ENCODE assay signal across 6 cellular contexts in genomic region chr13:16008271-16008670, GRCh38.
A peak's percentile ranks its signal among the peaks of the same experiment; 100 is the strongest.
DNase-seq lines count a peak whose midpoint lies in the region; ATAC-seq, FAIRE-seq and TF ChIP-seq lines count a peak whose summit lies in the region.
"Not testable (repeated sequence)": the region's sequence is repeated elsewhere in the genome, so short reads cannot be mapped to it uniquely, and the experiment has no call there.

No MANE protein-coding gene starts in this region.

- ATAC-seq in K562, HepG2: not testable (repeated sequence)

- H3K36me3 ChIP-seq in Karpas-422 (ENCODE audit: insufficient read depth, low read length); K562 (ENCODE audit: control insufficient read depth, insufficient read depth, low read length); HepG2 (replicated peaks in 1 of 2; ENCODE audit: control insufficient read depth in 1 of 2, insufficient read depth in 2 of 2, low read length in 2 of 2); neural progenitor cell; urinary bladder (ENCODE audit: insufficient read depth): not testable (repeated sequence)

- H3K4me3 ChIP-seq in Karpas-422 (ENCODE audit: low read length); K562; HepG2 (replicated peaks in 1 of 3; ENCODE audit: insufficient read depth in 1 of 3, low read depth in 2 of 3, low read length in 3 of 3); neural progenitor cell: not testable (repeated sequence)
- H3K4me3 ChIP-seq in urinary bladder (ENCODE audit: low read depth, low read length) = peak overlapping the region; percentile 10

- not testable (repeated sequence) for FAIRE-seq in K562 (lab: Jason Lieb, UNC); HepG2 (lab: Jason Lieb, UNC)

- under 1% methylated on average over 2 of the region's 2 CpGs for WGBS in K562 (ENCODE audit: insufficient coverage, low coverage, missing lambda C conversion rate)
- WGBS in HepG2 (ENCODE audit: low lambda C conversion rate) = 1% methylated on average over 2 of the region's 2 CpGs
- 27% methylated on average over 2 of the region's 2 CpGs for WGBS in urinary bladder

- H3K27me3 ChIP-seq in Karpas-422 (ENCODE audit: low read length); K562 (ENCODE audit: control insufficient read depth in 2 of 2, insufficient read depth in 2 of 2, low read length in 2 of 2); HepG2 (ENCODE audit: control insufficient read depth in 1 of 2, insufficient read depth in 2 of 2, low read length in 2 of 2); neural progenitor cell: not testable (repeated sequence)

- not testable (repeated sequence) for H3K27ac Mint-ChIP-seq in neural progenitor cell

- not testable (repeated sequence) for TF ChIP-seq EP300 in K562 (IDR thresholded peaks at IDR 0.05; ENCODE audit: low read length); HepG2 (IDR thresholded peaks at IDR 0.05; ENCODE audit: low read depth in 2 of 2, low read length in 2 of 2); HepG2 (CRISPR knock-in tag; IDR thresholded peaks at IDR 0.05; ENCODE audit: borderline replicate concordance)

- BruUV-seq in K562 (replicated peaks; lab: Mats Ljungman, UMichigan); HepG2 (replicated peaks; lab: Mats Ljungman, UMichigan): not testable (repeated sequence)

- not testable (repeated sequence) for TF ChIP-seq POLR2A in K562 (conservative IDR thresholded peaks at IDR 0.05); HepG2 (IDR thresholded peaks at IDR 0.05; ENCODE audit: insufficient read depth in 1 of 2, low read depth in 2 of 2, low read length in 2 of 2)

- intact Hi-C loops in K562 (cut with micrococcal nuclease); HepG2 (cut with micrococcal nuclease; ENCODE audit: unreplicated experiment): not testable (repeated sequence)

- not testable (repeated sequence) for H2AFZ ChIP-seq in Karpas-422 (ENCODE audit: low read length); K562 (ENCODE audit: low read depth, low read length); HepG2 (ENCODE audit: low read length); neural progenitor cell (replicated peaks)

- not testable (repeated sequence) for TF ChIP-seq CTCF in K562 (IDR thresholded peaks at IDR 0.05 in 2 of 3, conservative IDR thresholded peaks at IDR 0.05 in 1 of 3; ENCODE audit: insufficient read depth in 2 of 3, low read depth in 1 of 3, low read length in 3 of 3); HepG2 (CRISPR knock-in tag; IDR thresholded peaks at IDR 0.05); neural progenitor cell (IDR thresholded peaks at IDR 0.05)

- not testable (repeated sequence) for H3K27me3 Mint-ChIP-seq in neural progenitor cell (ENCODE audit: insufficient read depth, low read depth)

- not testable (repeated sequence) for H3F3A ChIP-seq in neural progenitor cell (ENCODE audit: low read depth)

- H3K9me3 ChIP-seq in Karpas-422 (ENCODE audit: low read length) = peaks cover 12% of the 10 kb centered on the region
- not testable (repeated sequence) for H3K9me3 ChIP-seq in K562 (replicated peaks; ENCODE audit: control insufficient read depth, insufficient read depth, low read depth, low read length)
- H3K9me3 ChIP-seq in HepG2 (ENCODE audit: low read length) = peaks cover 75% of the 10 kb centered on the region
- peaks cover 52% of the 10 kb centered on the region for H3K9me3 ChIP-seq in neural progenitor cell (ENCODE audit: low read depth)

- H3K9me2 ChIP-seq in Karpas-422 (replicated peaks; ENCODE audit: insufficient read depth, low read length) = not testable (repeated sequence)

- in situ Hi-C loops in K562 (cut with MboI); HepG2 (cut with HindIII; ENCODE audit: extremely low pct_ligation_motif_present, low pct_unique_long_range_greater_than_20kb): not testable (repeated sequence)

- not testable (repeated sequence) for H3K79me2 ChIP-seq in Karpas-422 (ENCODE audit: low read length); K562 (ENCODE audit: control insufficient read depth, insufficient read depth, low read length); HepG2 (ENCODE audit: insufficient read depth, low read length); neural progenitor cell (ENCODE audit: low read depth)

- not testable (repeated sequence) for H4K20me1 ChIP-seq in Karpas-422 (ENCODE audit: insufficient read depth, low read depth, low read length); K562 (replicated peaks; ENCODE audit: control insufficient read depth, insufficient read depth, low read length); HepG2 (ENCODE audit: insufficient read depth, low read length); neural progenitor cell (ENCODE audit: low read depth)

- not testable (repeated sequence) for H3K4me1 Mint-ChIP-seq in neural progenitor cell

- DNase-seq in CD1c-positive myeloid dendritic cell (ENCODE audit: extremely low spot score) = peak; percentile 1
- peak; percentile 40 for DNase-seq in Karpas-422
- DNase-seq in K562 (ENCODE audit: extremely low read depth in 1 of 4, low spot score in 3 of 4); HepG2 (ENCODE audit: low spot score): not testable (repeated sequence)
- DNase-seq in neural progenitor cell (ENCODE audit: low spot score) = peak; percentile 7

- H3K36me3 Mint-ChIP-seq in neural progenitor cell = not testable (repeated sequence)

- H3K27ac ChIP-seq in Karpas-422 (ENCODE audit: low read length); K562 (ENCODE audit: extremely low read depth, low read depth, low read length); HepG2 (ENCODE audit: extremely low read length, insufficient read depth, low read length); neural progenitor cell; urinary bladder (ENCODE audit: low read depth): not testable (repeated sequence)

- not testable (repeated sequence) for H3K4me1 ChIP-seq in Karpas-422 (ENCODE audit: low read length); K562 (replicated peaks in 1 of 2; ENCODE audit: control insufficient read depth in 2 of 2, insufficient read depth in 2 of 2, low read length in 2 of 2); HepG2 (ENCODE audit: insufficient read depth, low read length); neural progenitor cell; urinary bladder (ENCODE audit: insufficient read depth)

- POLR2A ChIA-PET in K562 (lab: Yijun Ruan, JAX); HepG2 (lab: Yijun Ruan, JAX): not testable (repeated sequence)

- CTCF ChIA-PET in K562 (lab: Yijun Ruan, JAX; ENCODE audit: low intra/inter-chr PET ratio); HepG2 (lab: Yijun Ruan, JAX; ENCODE audit: low intra/inter-chr PET ratio, low total read pairs): not testable (repeated sequence)

- H3K9me1 ChIP-seq in K562 (ENCODE audit: control insufficient read depth, insufficient read depth, low read length) = not testable (repeated sequence)

- H3K4me3 Mint-ChIP-seq in neural progenitor cell = not testable (repeated sequence)

- not testable (repeated sequence) for H3K4me2 ChIP-seq in Karpas-422 (ENCODE audit: low read depth, low read length, poor library complexity, severe bottlenecking); K562 (ENCODE audit: insufficient read depth, low read length); HepG2 (ENCODE audit: low read depth, low read length); neural progenitor cell

- H3K9ac ChIP-seq in Karpas-422 (ENCODE audit: low read length); K562 (ENCODE audit: insufficient read depth in 1 of 2, low read depth in 2 of 2, low read length in 2 of 2); HepG2 (ENCODE audit: insufficient read depth, low read depth, low read length); neural progenitor cell: not testable (repeated sequence)

- H3K9me3 Mint-ChIP-seq in neural progenitor cell = peaks cover 37% of the 10 kb centered on the region

- not testable (repeated sequence) for TF ChIP-seq RAD21 in K562 (CRISPR knock-in tag; conservative IDR thresholded peaks at IDR 0.05 in 1 of 2, IDR thresholded peaks at IDR 0.05 in 1 of 2); HepG2 (CRISPR knock-in tag; IDR thresholded peaks at IDR 0.05)

TF ChIP-seq in HepG2, 621 proteins besides CTCF, POLR2A, EP300 and RAD21 (continues in another document):
- TF ChIP-seq IKZF1 (IDR thresholded peaks at IDR 0.05) = 0 out of 2 replicates have a peak, but pooled peaks have one; percentile 56
- TF ChIP-seq FOXK2 (IDR thresholded peaks at IDR 0.05) = 0 out of 2 replicates have a peak, but pooled peaks have one; percentile 6
- TF ChIP-seq CREB1 (IDR thresholded peaks at IDR 0.05) = 0 out of 2 replicates have a peak, but pooled peaks have one; percentile 5
- TF ChIP-seq CREB1 (CRISPR knock-in tag; IDR thresholded peaks at IDR 0.05) = not testable (repeated sequence)
- peak; percentile 71 for TF ChIP-seq PHB2 (IDR thresholded peaks at IDR 0.05; ENCODE audit: partially characterized antibody)
- TF ChIP-seq PLRG1 (conservative IDR thresholded peaks at IDR 0.05) = peak; percentile 5; the same call in 1 of the 2 replicates
- TF ChIP-seq TRIM22 (IDR thresholded peaks at IDR 0.05) = 0 out of 2 replicates have a peak, but pooled peaks have one; percentile 45
- peak; percentile 22; the same call in 1 of the 2 replicates for TF ChIP-seq RAD51 (IDR thresholded peaks at IDR 0.05; ENCODE audit: borderline replicate concordance)
